ENCODE assay signal across 19 cellular contexts in genomic region chr1:91737650-91738049, GRCh38.
DNase-seq lines count a peak whose midpoint lies in the region; ATAC-seq, FAIRE-seq and TF ChIP-seq lines count a peak whose summit lies in the region.
"Had no signal": no experiment of that assay in that cellular context is flagged by ENCODE, and none has a peak within 500 bp of the region (broad histone marks: within the 10 kb centered on the region; RNA-seq: fewer than 3 reads in every experiment).

No MANE protein-coding gene starts in this region.

- 96% methylated on average over 4 of the region's 4 CpGs for WGBS in lung, 2 donors

- no peak overlapping the region for H3K4me2 ChIP-seq in neural progenitor cell

- no peak overlapping the region for H3K4me3 Mint-ChIP-seq in neural progenitor cell
- H3K4me3 Mint-ChIP-seq: activated CD4-positive, alpha-beta T cell treated with anti-CD3 and anti-CD28 coated beads, Interleukin-2, amount 10 ng/mL, durations not matched to agents 24 days and 14 days; H9; naive thymus-derived CD8-positive, alpha-beta T cell had no signal

- no peaks in the 10 kb centered on the region for H3K27me3 Mint-ChIP-seq in neural progenitor cell (ENCODE audit: insufficient read depth, low read depth)
- H3K27me3 Mint-ChIP-seq: naive thymus-derived CD8-positive, alpha-beta T cell had no signal

- H3K27ac ChIP-seq in breast epithelium, result peak overlapping the region; percentile 86 to 88
- H3K27ac ChIP-seq in lung (ENCODE audit: low read depth in 1 of 2, low read length in 1 of 2), result peak overlapping the region; percentile 78 to 95
- peak overlapping the region; percentile 97 for H3K27ac ChIP-seq in stomach smooth muscle (ENCODE audit: low read length)
- no peak overlapping the region for H3K27ac ChIP-seq in WERI-Rb-1
- no peak overlapping the region for H3K27ac ChIP-seq in neural progenitor cell

- H3K79me2 ChIP-seq in neural progenitor cell (ENCODE audit: low read depth), result no peaks in the 10 kb centered on the region

- no peaks in the 10 kb centered on the region for H3K36me3 ChIP-seq in breast epithelium
- peaks cover 0 to 5% of the 10 kb centered on the region in 2 donors for H3K36me3 ChIP-seq in lung (ENCODE audit: control insufficient read depth in 2 of 2, insufficient read depth in 2 of 2, low read length in 2 of 2)
- peaks cover 10% of the 10 kb centered on the region in 2 donors for H3K36me3 ChIP-seq in stomach smooth muscle (ENCODE audit: control insufficient read depth in 2 of 2, insufficient read depth in 2 of 2, low read length in 2 of 2)
- H3K36me3 ChIP-seq in WERI-Rb-1, result no peaks in the 10 kb centered on the region
- H3K36me3 ChIP-seq in neural progenitor cell, result no peaks in the 10 kb centered on the region

- FAIRE-seq in HTR-8/SVneo (lab: Jason Lieb, UNC), result peak; percentile 16
- FAIRE-seq: islet of Langerhans, small intestine had no signal

- peaks cover 36% of the 10 kb centered on the region for H3K4me1 Mint-ChIP-seq in neural progenitor cell

- H3K4me3 ChIP-seq in breast epithelium (no peak overlapping the region), lung (no peak overlapping the region), stomach smooth muscle (ENCODE audit: low read length in 2 of 2) (no peak overlapping the region), WERI-Rb-1 (ENCODE audit: low read depth, low read length) (no peak overlapping the region), neural progenitor cell (no peak overlapping the region)

- peaks cover 0 to 18% of the 10 kb centered on the region in 2 donors for H3K4me1 ChIP-seq in breast epithelium
- H3K4me1 ChIP-seq in lung (ENCODE audit: control insufficient read depth in 2 of 2, insufficient read depth in 2 of 2, low read length in 2 of 2), result peaks cover 18 to 25% of the 10 kb centered on the region in 2 donors
- H3K4me1 ChIP-seq in stomach smooth muscle (ENCODE audit: control insufficient read depth, insufficient read depth, low read length), result peaks cover 44% of the 10 kb centered on the region
- H3K4me1 ChIP-seq in neural progenitor cell, result peaks cover 14% of the 10 kb centered on the region

- H3K9me3 ChIP-seq in breast epithelium (no peaks in the 10 kb centered on the region), lung (ENCODE audit: control insufficient read depth in 2 of 2, insufficient read depth in 1 of 2, low read length in 1 of 2) (peaks cover 0 to 2% of the 10 kb centered on the region in 2 donors), stomach smooth muscle (ENCODE audit: control insufficient read depth in 2 of 2, low read length in 2 of 2) (no peaks in the 10 kb centered on the region), WERI-Rb-1 (ENCODE audit: severe bottlenecking) (no peaks in the 10 kb centered on the region), neural progenitor cell (ENCODE audit: low read depth) (no peaks in the 10 kb centered on the region)

- H4K20me1 ChIP-seq in neural progenitor cell (ENCODE audit: low read depth), result no peaks in the 10 kb centered on the region

- peaks cover 7% of the 10 kb centered on the region for H3K36me3 Mint-ChIP-seq in neural progenitor cell

- H2AFZ ChIP-seq in neural progenitor cell (replicated peaks), result no peak overlapping the region

- ATAC-seq in lung (ENCODE audit: insufficient read depth, low FRiP score), result no peak
- ATAC-seq: naive thymus-derived CD8-positive, alpha-beta T cell had no signal

- peaks cover 4% of the 10 kb centered on the region for H3F3A ChIP-seq in neural progenitor cell (ENCODE audit: low read depth)

- no peak for DNase-seq in HTR-8/SVneo (ENCODE audit: insufficient read length, low spot score)
- DNase-seq in breast epithelium (ENCODE audit: low spot score in 2 of 2), result no peak
- no peak for DNase-seq in lung (ENCODE audit: low spot score)
- no peak for DNase-seq in WERI-Rb-1
- no peak for DNase-seq in neural progenitor cell (ENCODE audit: low spot score)
- DNase-seq in 8988T, result no peak
- DNase-seq in central memory CD4-positive, alpha-beta T cell, result no peak
- DNase-seq: activated CD4-positive, alpha-beta T cell treated with anti-CD3 and anti-CD28 coated beads, Interleukin-2, amount 10 ng/mL, durations not matched to agents 24 days and 14 days; activated T-cell treated with anti-CD3 and anti-CD28 coated beads, Interleukin-2, amount 50 U/mL, for 48 hours; DMS53; effector CD4-positive, alpha-beta T cell; naive thymus-derived CD8-positive, alpha-beta T cell; NCI-H1694 treated with DMSO at 0.1 percent for 48 hours; NCI-H526 treated with DMSO at 0.1 percent for 48 hours; T-helper 2 cell had no signal

- TF ChIP-seq CTCF in breast epithelium (IDR thresholded peaks at IDR 0.05) (no peak), lung (IDR thresholded peaks at IDR 0.05; ENCODE audit: control extremely low read depth, extremely low read depth) (no peak), WERI-Rb-1 (IDR thresholded peaks at IDR 0.05; ENCODE audit: low read depth, low read length) (no peak), neural progenitor cell (IDR thresholded peaks at IDR 0.05) (no peak)

- intact Hi-C loops in breast epithelium (cut with DNase I; ENCODE audit: low total_unique reads), result no loop called here

- H3K9me3 Mint-ChIP-seq in neural progenitor cell, result no peaks in the 10 kb centered on the region
- H3K9me3 Mint-ChIP-seq: H9 had no signal

- H3K27me3 ChIP-seq in breast epithelium, result no peaks in the 10 kb centered on the region
- no peaks in the 10 kb centered on the region for H3K27me3 ChIP-seq in lung (ENCODE audit: control insufficient read depth, insufficient read depth)
- no peaks in the 10 kb centered on the region for H3K27me3 ChIP-seq in stomach smooth muscle (ENCODE audit: control insufficient read depth in 1 of 2, insufficient read depth in 2 of 2, low read length in 2 of 2)
- no peaks in the 10 kb centered on the region for H3K27me3 ChIP-seq in WERI-Rb-1 (ENCODE audit: insufficient read depth, low read depth, severe bottlenecking)
- no peaks in the 10 kb centered on the region for H3K27me3 ChIP-seq in neural progenitor cell

- no peak for TF ChIP-seq POLR2A in breast epithelium (IDR thresholded peaks at IDR 0.05)

- no peak overlapping the region for H3K27ac Mint-ChIP-seq in neural progenitor cell
- H3K27ac Mint-ChIP-seq: activated CD4-positive, alpha-beta T cell treated with anti-CD3 and anti-CD28 coated beads, Interleukin-2, amount 10 ng/mL, durations not matched to agents 24 days and 14 days had no signal

- H3K9ac ChIP-seq in stomach smooth muscle (ENCODE audit: low read length in 2 of 2) (peak overlapping the region; percentile 52 to 74), neural progenitor cell (no peak overlapping the region)

Comparison
In these comparisons a context has a peak if more than half of its experiments do, and no peak if none do; other contexts are left out.
1. H3K27ac ChIP-seq: peak in breast epithelium (2 of 2), lung (2 of 2) and stomach smooth muscle (single experiment); none in WERI-Rb-1 (single experiment) and neural progenitor cell (single experiment).